Comparison of ENCODE assay signal across 20 cellular contexts in genomic region chr7:5229451-5230271, GRCh38. TPM values are rescaled to one million over a fixed set of nuclear protein-coding genes. Genes with fewer than 3 reads are reported as not detected.
DNase-seq lines count a peak whose midpoint lies in the region; ATAC-seq and TF ChIP-seq lines count a peak whose summit lies in the region.
"Had no signal": no experiment of that assay in that cellular context is flagged by ENCODE, and none has a peak within 500 bp of the region (broad histone marks: within the 10 kb centered on the region; RNA-seq: fewer than 3 reads in every experiment).

No MANE protein-coding gene starts in this region.

- ATAC-seq in activated CD8-positive, alpha-beta T cell treated with anti-CD3 and anti-CD28 coated beads for 36 hours: no peak
- ATAC-seq in activated CD8-positive, alpha-beta T cell treated with anti-CD3 and anti-CD28 coated beads, Interleukin-2, amount 10 ng/mL, durations not matched to agents 7 days and 5 days: no peak
- no peak for ATAC-seq in stimulated activated naive B cell treated with anti-CD40 and anti-IgM and Interleukin-4, amounts not matched to agents 10 μg/mL and 1 μg/mL and 100 μg/mL, for 72 hours (replicated peaks)
- ATAC-seq: PC-3 had no signal

- H3K9me3 ChIP-seq in esophagus squamous epithelium (no peaks in the 10 kb centered on the region), uterus (no peaks in the 10 kb centered on the region)
- H3K9me3 ChIP-seq: SK-N-SH, thyroid gland had no signal

- H3K4me1 ChIP-seq in esophagus squamous epithelium (peaks cover 0 to 27% (median 6%) of the 10 kb centered on the region in 3 donors), uterus (no peaks in the 10 kb centered on the region)

- H3K4me3 Mint-ChIP-seq in activated CD8-positive, alpha-beta T cell treated with anti-CD3 and anti-CD28 coated beads for 36 hours: no peak overlapping the region
- H3K4me3 Mint-ChIP-seq in activated CD8-positive, alpha-beta T cell treated with anti-CD3 and anti-CD28 coated beads, Interleukin-2, amount 10 ng/mL, durations not matched to agents 7 days and 5 days: no peak overlapping the region
- H3K4me3 Mint-ChIP-seq in stimulated activated naive B cell treated with anti-CD40 and anti-IgM and Interleukin-4, amounts not matched to agents 10 μg/mL and 1 μg/mL and 100 μg/mL, for 72 hours: peak overlapping the region; percentile 78 to 82
- H3K4me3 Mint-ChIP-seq: activated naive CD4-positive, alpha-beta T cell treated with anti-CD3 and anti-CD28 coated beads, Interleukin-2, amount 50 U/mL, for 24 hours; CD4-positive, alpha-beta memory T cell had no signal

- TF ChIP-seq CTCF in activated CD8-positive, alpha-beta T cell treated with anti-CD3 and anti-CD28 coated beads for 36 hours (IDR thresholded peaks at IDR 0.05): no peak
- TF ChIP-seq CTCF in esophagus squamous epithelium (IDR thresholded peaks at IDR 0.05) (no peak), uterus (IDR thresholded peaks at IDR 0.05) (no peak)

- H3K4me1 Mint-ChIP-seq in activated CD8-positive, alpha-beta T cell treated with anti-CD3 and anti-CD28 coated beads for 36 hours (ENCODE audit: low read depth): peaks cover 36% of the 10 kb centered on the region
- H3K4me1 Mint-ChIP-seq in activated CD8-positive, alpha-beta T cell treated with anti-CD3 and anti-CD28 coated beads, Interleukin-2, amount 10 ng/mL, durations not matched to agents 7 days and 5 days (ENCODE audit: low read depth): peaks cover 23% of the 10 kb centered on the region
- H3K4me1 Mint-ChIP-seq in stimulated activated naive B cell treated with anti-CD40 and anti-IgM and Interleukin-4, amounts not matched to agents 10 μg/mL and 1 μg/mL and 100 μg/mL, for 72 hours: peaks cover 50 to 64% of the 10 kb centered on the region in 2 donors

- CTCF ChIA-PET in activated CD8-positive, alpha-beta T cell treated with anti-CD3 and anti-CD28 coated beads for 36 hours (lab: Charles Lee): interaction anchor here (1.7 to 2.5 kb wide), 2 partner anchors 10 to 136 kb away, joined by 3 to 10 read pairs; no protein-coding TSS in a partner anchor
- CTCF ChIA-PET in activated CD8-positive, alpha-beta T cell treated with anti-CD3 and anti-CD28 coated beads, Interleukin-2, amount 10 ng/mL, durations not matched to agents 7 days and 5 days (lab: Charles Lee): interaction anchor here (5.6 kb wide), 1 partner anchor 10 kb away, joined by 21 read pairs; no protein-coding TSS in a partner anchor

- TF ChIP-seq POLR2A in esophagus squamous epithelium (IDR thresholded peaks at IDR 0.05) (no peak), uterus (IDR thresholded peaks at IDR 0.05) (no peak)

- peak; percentile 14 for DNase-seq in activated CD8-positive, alpha-beta T cell treated with anti-CD3 and anti-CD28 coated beads for 36 hours
- DNase-seq in activated CD8-positive, alpha-beta T cell treated with anti-CD3 and anti-CD28 coated beads, Interleukin-2, amount 10 ng/mL, durations not matched to agents 7 days and 5 days: no peak
- DNase-seq in MV-4-11 (lab: John Stamatoyannopoulos, UW) (peak; percentile 74), esophagus squamous epithelium (lab: John Stamatoyannopoulos, UW) (no peak), NCI-H187 (lab: John Stamatoyannopoulos, UW) (no peak), uterus (no peak), ACHN (no peak)
- no peak for DNase-seq in stimulated activated naive B cell treated with anti-CD40 and anti-IgM and Interleukin-4, amounts not matched to agents 10 μg/mL and 1 μg/mL and 100 μg/mL, for 72 hours
- DNase-seq: activated CD4-positive, alpha-beta T cell treated with anti-CD3 and anti-CD28 coated beads for 48 hours; activated T-cell treated with anti-CD3 and anti-CD28 coated beads for 4 hours; CD4-positive, alpha-beta memory T cell; NCI-H187 treated with DMSO at 0.1 percent for 48 hours; NCI-H446 treated with DMSO at 0.1 percent for 48 hours; PC-3; SK-N-SH; small intestine had no signal

- H3K27me3 Mint-ChIP-seq in activated CD8-positive, alpha-beta T cell treated with anti-CD3 and anti-CD28 coated beads for 36 hours: no peaks in the 10 kb centered on the region
- no peaks in the 10 kb centered on the region for H3K27me3 Mint-ChIP-seq in activated CD8-positive, alpha-beta T cell treated with anti-CD3 and anti-CD28 coated beads, Interleukin-2, amount 10 ng/mL, durations not matched to agents 7 days and 5 days (ENCODE audit: low read depth)
- H3K27me3 Mint-ChIP-seq in stimulated activated naive B cell treated with anti-CD40 and anti-IgM and Interleukin-4, amounts not matched to agents 10 μg/mL and 1 μg/mL and 100 μg/mL, for 72 hours: no peaks in the 10 kb centered on the region
- H3K27me3 Mint-ChIP-seq: activated naive CD4-positive, alpha-beta T cell treated with anti-CD3 and anti-CD28 coated beads, Interleukin-2, amount 50 U/mL, for 24 hours; CD4-positive, alpha-beta memory T cell had no signal

- H3K36me3 ChIP-seq in esophagus squamous epithelium: peaks cover 42 to 91% (median 43%) of the 10 kb centered on the region in 3 donors
- no peaks in the 10 kb centered on the region for H3K36me3 ChIP-seq in uterus

- in situ Hi-C loops in ACHN (cut with HindIII; ENCODE audit: low pct_ligation_motif_present, low pct_unique_long_range_greater_than_20kb, low sequenced_read_pairs): no loop called here

- H3K4me3 ChIP-seq in esophagus squamous epithelium: no peak overlapping the region
- no peak overlapping the region for H3K4me3 ChIP-seq in uterus
- H3K4me3 ChIP-seq: coronary artery, thyroid gland had no signal

- POLR2A ChIA-PET in activated CD8-positive, alpha-beta T cell treated with anti-CD3 and anti-CD28 coated beads for 36 hours (lab: Charles Lee): interaction anchor here (1.2 kb wide), 1 partner anchor 60 kb away, joined by 3 read pairs; no protein-coding TSS in a partner anchor
- POLR2A ChIA-PET in activated CD8-positive, alpha-beta T cell treated with anti-CD3 and anti-CD28 coated beads, Interleukin-2, amount 10 ng/mL, durations not matched to agents 7 days and 5 days (lab: Charles Lee): no interaction called here

- H3K27me3 ChIP-seq in esophagus squamous epithelium: no peaks in the 10 kb centered on the region
- H3K27me3 ChIP-seq in uterus: no peaks in the 10 kb centered on the region
- H3K27me3 ChIP-seq: thyroid gland had no signal

- intact Hi-C loops in activated CD8-positive, alpha-beta T cell treated with anti-CD3 and anti-CD28 coated beads for 36 hours (cut with micrococcal nuclease): no loop called here
- intact Hi-C loops in esophagus squamous epithelium (cut with DNase I): no loop called here
- intact Hi-C loops in uterus (cut with DNase I; ENCODE audit: low total_unique reads): no loop called here

- peak overlapping the region in 3 of 4 donors; percentile 16 to 51 (median 39) for H3K27ac ChIP-seq in esophagus squamous epithelium
- H3K27ac ChIP-seq in uterus: no peak overlapping the region
- H3K27ac ChIP-seq: epithelial cell of prostate had no signal

- 83 to 92% methylated on average over 17 to 24 of the region's 27 CpGs for WGBS in esophagus squamous epithelium, 2 donors

- no peaks in the 10 kb centered on the region for H3K9me3 Mint-ChIP-seq in activated CD8-positive, alpha-beta T cell treated with anti-CD3 and anti-CD28 coated beads for 36 hours
- H3K9me3 Mint-ChIP-seq in activated CD8-positive, alpha-beta T cell treated with anti-CD3 and anti-CD28 coated beads, Interleukin-2, amount 10 ng/mL, durations not matched to agents 7 days and 5 days (ENCODE audit: insufficient read depth): no peaks in the 10 kb centered on the region
- H3K9me3 Mint-ChIP-seq in stimulated activated naive B cell treated with anti-CD40 and anti-IgM and Interleukin-4, amounts not matched to agents 10 μg/mL and 1 μg/mL and 100 μg/mL, for 72 hours: no peaks in the 10 kb centered on the region
- H3K9me3 Mint-ChIP-seq: activated naive CD4-positive, alpha-beta T cell treated with anti-CD3 and anti-CD28 coated beads, Interleukin-2, amount 50 U/mL, for 24 hours; CD4-positive, alpha-beta memory T cell had no signal

- peaks cover 19% of the 10 kb centered on the region for H3K36me3 Mint-ChIP-seq in activated CD8-positive, alpha-beta T cell treated with anti-CD3 and anti-CD28 coated beads for 36 hours (ENCODE audit: low read depth)
- peaks cover 42% of the 10 kb centered on the region for H3K36me3 Mint-ChIP-seq in activated CD8-positive, alpha-beta T cell treated with anti-CD3 and anti-CD28 coated beads, Interleukin-2, amount 10 ng/mL, durations not matched to agents 7 days and 5 days (ENCODE audit: low read depth)
- H3K36me3 Mint-ChIP-seq in stimulated activated naive B cell treated with anti-CD40 and anti-IgM and Interleukin-4, amounts not matched to agents 10 μg/mL and 1 μg/mL and 100 μg/mL, for 72 hours: peaks cover 56 to 72% of the 10 kb centered on the region in 2 donors

- H3K27ac Mint-ChIP-seq in activated CD8-positive, alpha-beta T cell treated with anti-CD3 and anti-CD28 coated beads for 36 hours: peak overlapping the region; percentile 16
- H3K27ac Mint-ChIP-seq in activated CD8-positive, alpha-beta T cell treated with anti-CD3 and anti-CD28 coated beads, Interleukin-2, amount 10 ng/mL, durations not matched to agents 7 days and 5 days: no peak overlapping the region
- peak overlapping the region; percentile 99 for H3K27ac Mint-ChIP-seq in stimulated activated naive B cell treated with anti-CD40 and anti-IgM and Interleukin-4, amounts not matched to agents 10 μg/mL and 1 μg/mL and 100 μg/mL, for 72 hours
- H3K27ac Mint-ChIP-seq: activated naive CD4-positive, alpha-beta T cell treated with anti-CD3 and anti-CD28 coated beads, Interleukin-2, amount 50 U/mL, for 24 hours; CD4-positive, alpha-beta memory T cell had no signal

RNA-seq across cellular contexts. Expression of gene WIPI2, which starts 39.6 kb away (rescaled TPM):
- 10 to 100 TPM; 39.3 to 39.5 TPM for total RNA-seq in activated CD8-positive, alpha-beta T cell treated with anti-CD3 and anti-CD28 coated beads for 36 hours
- 10 to 100 TPM; 43.2 to 49.9 TPM for total RNA-seq in activated CD8-positive, alpha-beta T cell treated with anti-CD3 and anti-CD28 coated beads, Interleukin-2, amount 10 ng/mL, durations not matched to agents 7 days and 5 days
- total RNA-seq in esophagus squamous epithelium (10 to 100 TPM; 31.5 to 51.7 (median 43.2) TPM), uterus (10 to 100 TPM; 20.6 to 52.6 (median 41.1) TPM)

RNA-seq across cellular contexts. Expression of gene SLC29A4, which starts 53.1 kb away (rescaled TPM):
- total RNA-seq in activated CD8-positive, alpha-beta T cell treated with anti-CD3 and anti-CD28 coated beads for 36 hours: 1 to 10 TPM; 2.5 to 2.9 TPM
- under 1 TPM; 0.42 TPM for total RNA-seq in activated CD8-positive, alpha-beta T cell treated with anti-CD3 and anti-CD28 coated beads, Interleukin-2, amount 10 ng/mL, durations not matched to agents 7 days and 5 days
- total RNA-seq in esophagus squamous epithelium (under 1 TPM in 3 of 4 donors, not detected in 1; 0.44 to 0.57 (median 0.53) TPM), uterus (1 to 10 TPM in 2 of 4 donors, not detected in 2; 1.8 to 5.0 TPM)

Comparison
In these comparisons a context has a peak if more than half of its experiments do, and no peak if none do; other contexts are left out.
1. DNase-seq: peak in activated CD8-positive, alpha-beta T cell treated with anti-CD3 and anti-CD28 coated beads for 36 hours (single experiment) and MV-4-11 (single experiment); none in activated CD8-positive, alpha-beta T cell treated with anti-CD3 and anti-CD28 coated beads, Interleukin-2, amount 10 ng/mL, durations not matched to agents 7 days and 5 days (single experiment), esophagus squamous epithelium (single experiment), stimulated activated naive B cell treated with anti-CD40 and anti-IgM and Interleukin-4, amounts not matched to agents 10 μg/mL and 1 μg/mL and 100 μg/mL, for 72 hours (single experiment), NCI-H187 (0 of 2), uterus (0 of 2) and ACHN (single experiment).
2. H3K4me3 Mint-ChIP-seq: peak in stimulated activated naive B cell treated with anti-CD40 and anti-IgM and Interleukin-4, amounts not matched to agents 10 μg/mL and 1 μg/mL and 100 μg/mL, for 72 hours (2 of 2); none in activated CD8-positive, alpha-beta T cell treated with anti-CD3 and anti-CD28 coated beads for 36 hours (single experiment) and activated CD8-positive, alpha-beta T cell treated with anti-CD3 and anti-CD28 coated beads, Interleukin-2, amount 10 ng/mL, durations not matched to agents 7 days and 5 days (single experiment).
3. H3K27ac ChIP-seq: peak in esophagus squamous epithelium (3 of 4); none in uterus (0 of 2).